Comparison of ENCODE assay signal across 11 cellular contexts in genomic region chr19:51096473-51097165, GRCh38. TPM values are rescaled to one million over a fixed set of nuclear protein-coding genes. Genes with fewer than 3 reads are reported as not detected.
DNase-seq lines count a peak whose midpoint lies in the region; ATAC-seq and TF ChIP-seq lines count a peak whose summit lies in the region.
"Had no signal": no experiment of that assay in that cellular context is flagged by ENCODE, and none has a peak within 500 bp of the region (broad histone marks: within the 10 kb centered on the region; RNA-seq: fewer than 3 reads in every experiment).

No MANE protein-coding gene starts in this region.

- CTCF ChIA-PET in HEK293 (lab: Yijun Ruan, JAX) = interaction anchor here (0.5 to 7.0 kb wide), 39 partner anchors 11 to 1763 kb away, joined by 3 to 177 read pairs (median 4); partner anchors contain the start of genes CTU1 and KLK10

- TF ChIP-seq CTCF in HEK293 (tag by site-specific recombination; IDR thresholded peaks at IDR 0.05) = peak; percentile 39; the same call in 1 of the 2 replicates
- peak; percentile 64 for TF ChIP-seq CTCF in VCaP (conservative IDR thresholded peaks at IDR 0.05)

- peaks cover under 1 to 26% of the 10 kb centered on the region in 2 experiments; a peak in 2 of 3 replicates for H3K36me3 ChIP-seq in HEK293 (ENCODE audit: control insufficient read depth in 2 of 2, insufficient read depth in 1 of 2, low read length in 2 of 2)

- intact Hi-C loops in left colon (cut with DNase I, micrococcal nuclease) = no loop called here

- H3K4me3 ChIP-seq in HEK293 (ENCODE audit: low read depth, low read length) = no peak overlapping the region

- H3K9me3 ChIP-seq in HEK293 (ENCODE audit: control insufficient read depth, insufficient read depth, low read depth, low read length) = no peaks in the 10 kb centered on the region

- peaks cover 17% of the 10 kb centered on the region for H3K4me1 ChIP-seq in HEK293 (ENCODE audit: control insufficient read depth, insufficient read depth, low read length)

- H3K27ac ChIP-seq in HEK293 (ENCODE audit: extremely low read depth, low read depth, low read length) = no peak overlapping the region
- no peak overlapping the region for H3K27ac ChIP-seq in VCaP

- POLR2A ChIA-PET in HEK293 (lab: Yijun Ruan, JAX) = interaction anchor here (0.8 kb wide), 1 partner anchor 292 kb away, joined by 3 read pairs; no protein-coding TSS in a partner anchor

- DNase-seq in NCI-H1436 (lab: John Stamatoyannopoulos, UW) (peak; percentile 12), NCI-H1436 treated with DMSO at 0.1 percent for 48 hours (lab: John Stamatoyannopoulos, UW) (no peak), left colon (no peak), NOMO-1 (lab: John Stamatoyannopoulos, UW; ENCODE audit: unreplicated experiment in 2 of 2) (no peak), LoVo (ENCODE audit: low spot score) (no peak)

- ATAC-seq in left colon = peak; percentile 39
- no peak for ATAC-seq in GM19324 (IDR thresholded peaks at IDR 0.05; ENCODE audit: low FRiP score, unreplicated experiment)

TF ChIP-seq in HEK293, 187 proteins besides CTCF, POLR2A, EP300 and RAD21:
- TF ChIP-seq HOXD13 (CRISPR knock-in tag; IDR thresholded peaks at IDR 0.05; ENCODE audit: borderline replicate concordance) (no peak), SALL2 (tag by site-specific recombination; IDR thresholded peaks at IDR 0.05; ENCODE audit: borderline replicate concordance) (no peak), BCL11A (tag by site-specific recombination; IDR thresholded peaks at IDR 0.05; ENCODE audit: low read depth) (no peak), ZNF341 (tag by site-specific recombination; IDR thresholded peaks at IDR 0.05; ENCODE audit: low read depth) (peak; percentile 46), ZBTB48 (tag by site-specific recombination; IDR thresholded peaks at IDR 0.05) (no peak), ZBTB10 (tag by site-specific recombination; IDR thresholded peaks at IDR 0.05) (no peak), ZFP37 (tag by site-specific recombination; IDR thresholded peaks at IDR 0.05) (no peak), ZNF654 (tag by site-specific recombination; IDR thresholded peaks at IDR 0.05; ENCODE audit: low read depth) (0 out of 2 replicates have a peak, but pooled peaks have one; percentile 2), ZNF624 (tag by site-specific recombination; IDR thresholded peaks at IDR 0.05) (no peak)
TF ChIP-seq in HEK293: peak in this region for 2.

RNA-seq across cellular contexts. Expression of gene CTU1, which starts 11.6 kb away (rescaled TPM):
- total RNA-seq in left colon = 1 to 10 TPM; 4.6 to 5.6 TPM

RNA-seq across cellular contexts. Expression of gene KLK14, which starts 13.9 kb away (rescaled TPM):
- under 1 TPM in 1 of 2 donors, not detected in 1; 0.49 TPM for total RNA-seq in left colon
- total RNA-seq: cerebellum, liver had no signal

RNA-seq across cellular contexts. Expression of gene SIGLEC9, which starts 28.1 kb away (rescaled TPM):
- 1 to 10 TPM in 1 of 2 donors, under 1 TPM in 1; 0.82 to 2.0 TPM for total RNA-seq in left colon

RNA-seq across cellular contexts. Expression of gene KLK13, which starts 31.7 kb away (rescaled TPM):
- under 1 TPM; 0.43 to 0.98 TPM for total RNA-seq in left colon
- total RNA-seq: activated CD4-positive, alpha-beta T cell treated with anti-CD3 and anti-CD28 coated beads, Interleukin-2, amount 10 ng/mL, durations not matched to agents 24 days and 14 days; cerebellum; liver had no signal

RNA-seq across cellular contexts. Expression of gene SIGLEC7, which starts 45.5 kb away (rescaled TPM):
- total RNA-seq in left colon = 1 to 10 TPM; 1.1 to 1.3 TPM
- total RNA-seq: activated CD4-positive, alpha-beta T cell treated with anti-CD3 and anti-CD28 coated beads, Interleukin-2, amount 10 ng/mL, durations not matched to agents 24 days and 14 days had no signal
